9 cellular contexts compared by ENCODE assay signal in the genomic region with DNA sequence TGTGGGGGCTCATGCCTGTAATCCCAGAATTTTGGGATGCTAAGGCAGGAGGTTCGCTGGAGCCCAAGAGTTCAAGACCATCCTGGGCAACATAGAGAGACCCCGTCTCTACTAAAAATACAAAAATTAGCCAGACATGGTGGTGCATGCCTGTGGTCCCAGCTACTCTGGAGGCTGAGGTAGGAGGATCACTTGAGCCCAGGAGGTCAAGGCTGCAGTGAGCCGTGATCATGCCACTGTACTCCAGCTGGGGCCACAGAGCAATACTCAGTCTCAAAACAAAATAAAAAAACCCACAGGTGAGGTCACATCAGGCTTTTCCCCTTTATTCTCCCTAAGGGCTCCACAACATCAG. TPM values are rescaled to one million over a fixed set of nuclear protein-coding genes. Genes with fewer than 3 reads are reported as not detected.
DNase-seq lines count a peak whose midpoint lies in the region; ATAC-seq, FAIRE-seq and TF ChIP-seq lines count a peak whose summit lies in the region.
"Not testable (repeated sequence)": the region's sequence is repeated elsewhere in the genome, so short reads cannot be mapped to it uniquely, and the experiment has no call there.
"Had no signal": no experiment of that assay in that cellular context is flagged by ENCODE, and none has a peak within 500 bp of the region (broad histone marks: within the 10 kb centered on the region; RNA-seq: fewer than 3 reads in every experiment).

No MANE protein-coding gene starts in this region.

- H4K8ac ChIP-seq in trophoblast cell (ENCODE audit: low read depth, low read length) = not testable (repeated sequence)

- H3K4me1 ChIP-seq in PC-9 (replicated peaks; ENCODE audit: insufficient read depth) (peaks cover 75% of the 10 kb centered on the region), K562 (replicated peaks in 1 of 2; ENCODE audit: control insufficient read depth in 2 of 2, insufficient read depth in 2 of 2, low read length in 2 of 2) (peaks cover 50 to 53% of the 10 kb centered on the region in 2 experiments), kidney (ENCODE audit: control insufficient read depth in 1 of 2, insufficient read depth in 1 of 2, low read depth in 1 of 2, low read length in 2 of 2) (peaks cover 58 to 61% of the 10 kb centered on the region in 2 donors), trophoblast cell (ENCODE audit: control insufficient read depth in 1 of 2, insufficient read depth in 2 of 2, low read length in 2 of 2) (peaks cover 23 to 34% of the 10 kb centered on the region in 2 experiments), vagina (peaks cover 58% of the 10 kb centered on the region)

- not testable (repeated sequence) for ATAC-seq in K562

- not testable (repeated sequence) for H3K4ac ChIP-seq in trophoblast cell (ENCODE audit: low read depth, low read length)

- not testable (repeated sequence) for H3K14ac ChIP-seq in trophoblast cell (ENCODE audit: low read length)

- H3K9me2 ChIP-seq in PC-9 (ENCODE audit: insufficient read depth) = not testable (repeated sequence)

- H3K9me1 ChIP-seq in K562 (ENCODE audit: control insufficient read depth, insufficient read depth, low read length) = peaks cover 12% of the 10 kb centered on the region

- 61% methylated on average over 3 of the region's 3 CpGs for WGBS in K562 (ENCODE audit: insufficient coverage, low coverage, missing lambda C conversion rate)
- WGBS in trophoblast cell (ENCODE audit: extremely low coverage, insufficient coverage, insufficient read length) = no CpG with 5 or more reads among the region's 3 CpGs

- peaks cover 81% of the 10 kb centered on the region for H3K4me1 Mint-ChIP-seq in Calu3 (ENCODE audit: low read depth, unreplicated experiment)

- H2BK12ac ChIP-seq in trophoblast cell (ENCODE audit: low read length) = not testable (repeated sequence)

- not testable (repeated sequence) for H3K23ac ChIP-seq in trophoblast cell (ENCODE audit: low read length)

- H2BK5ac ChIP-seq in trophoblast cell (ENCODE audit: low read depth, low read length, poor library complexity) = not testable (repeated sequence)

- TF ChIP-seq EP300 in K562 (IDR thresholded peaks at IDR 0.05; ENCODE audit: low read length) = not testable (repeated sequence)

- in situ Hi-C loops in K562 (cut with MboI) = not testable (repeated sequence)

- H3K36me3 ChIP-seq in PC-9 (ENCODE audit: low read depth); kidney (ENCODE audit: control insufficient read depth in 1 of 2, insufficient read depth in 2 of 2, low read length in 2 of 2); trophoblast cell (ENCODE audit: control insufficient read depth in 1 of 2, insufficient read depth in 2 of 2, low read length in 2 of 2); vagina: not testable (repeated sequence)
- peaks cover 47% of the 10 kb centered on the region for H3K36me3 ChIP-seq in K562 (ENCODE audit: control insufficient read depth, insufficient read depth, low read length)

- not testable (repeated sequence) for BruUV-seq in Calu3 (replicated peaks; lab: Mats Ljungman, UMichigan); K562 (replicated peaks; lab: Mats Ljungman, UMichigan)
- BruUV-seq in PC-9 (replicated peaks; lab: Mats Ljungman, UMichigan) = TSS peak; percentile 76

- H2AK5ac ChIP-seq in trophoblast cell (ENCODE audit: low read length) = not testable (repeated sequence)

- intact Hi-C loops in Calu3 (cut with micrococcal nuclease; ENCODE audit: unreplicated experiment); K562 (cut with micrococcal nuclease); kidney (cut with DNase I); vagina (cut with DNase I): not testable (repeated sequence)
- intact Hi-C loops in PC-9 (cut with micrococcal nuclease; ENCODE audit: unreplicated experiment) = loop anchor here (5.0 kb wide), 1 partner anchor 111 kb away; no protein-coding TSS in a partner anchor

- H4K12ac ChIP-seq in trophoblast cell (ENCODE audit: low read depth, low read length) = not testable (repeated sequence)

- H3K9ac ChIP-seq in K562 (ENCODE audit: insufficient read depth in 1 of 2, low read depth in 2 of 2, low read length in 2 of 2) = peak overlapping the region in 1 of 2 experiments; percentile 46; a peak in 1 of 4 replicates
- not testable (repeated sequence) for H3K9ac ChIP-seq in kidney (ENCODE audit: low read length in 2 of 2); trophoblast cell (ENCODE audit: low read length)

- peak overlapping the region; percentile 66 for H3K27ac Mint-ChIP-seq in Calu3 (ENCODE audit: unreplicated experiment)

- H3K4me3 Mint-ChIP-seq in Calu3 (ENCODE audit: low read depth, unreplicated experiment) = not testable (repeated sequence)

- H3K27ac ChIP-seq in PC-9 = peak overlapping the region; percentile 89
- 0 out of 3 replicates have a peak overlapping the region, but pooled peaks have one; percentile 50 for H3K27ac ChIP-seq in K562 (ENCODE audit: extremely low read depth, low read depth, low read length)
- peak overlapping the region; percentile 74 to 83 for H3K27ac ChIP-seq in kidney (ENCODE audit: low read depth in 2 of 2, low read length in 2 of 2)
- H3K27ac ChIP-seq in trophoblast cell (ENCODE audit: low read depth, low read length) = not testable (repeated sequence)
- peak overlapping the region; percentile 59 for H3K27ac ChIP-seq in vagina

- H3K36me3 Mint-ChIP-seq in Calu3 (ENCODE audit: insufficient read depth, unreplicated experiment) = peaks cover 41% of the 10 kb centered on the region

- H3F3A ChIP-seq in PC-9 (ENCODE audit: insufficient read depth, low read depth) = peaks cover 67% of the 10 kb centered on the region

- not testable (repeated sequence) for H3K27me3 ChIP-seq in PC-9 (ENCODE audit: insufficient read depth, low read depth); K562 (ENCODE audit: control insufficient read depth in 2 of 2, insufficient read depth in 2 of 2, low read length in 2 of 2); trophoblast cell (ENCODE audit: insufficient read depth, low read length); vagina

- TF ChIP-seq RAD21 in K562 (CRISPR knock-in tag; conservative IDR thresholded peaks at IDR 0.05 in 1 of 2, IDR thresholded peaks at IDR 0.05 in 1 of 2) = not testable (repeated sequence)

- not testable (repeated sequence) for FAIRE-seq in K562 (lab: Jason Lieb, UNC); kidney (lab: Jason Lieb, UNC)

- peak overlapping the region; percentile 66 for H3K4me2 ChIP-seq in PC-9
- 0 out of 2 replicates have a peak overlapping the region, but pooled peaks have one; percentile 10 for H3K4me2 ChIP-seq in K562 (ENCODE audit: insufficient read depth, low read length)
- H3K4me2 ChIP-seq in trophoblast cell (ENCODE audit: low read length) = peak overlapping the region; percentile 50

- DNase-seq in Calu3; K562 (ENCODE audit: extremely low read depth in 1 of 4, low spot score in 3 of 4); kidney; trophoblast cell; vagina (ENCODE audit: extremely low spot score in 2 of 2): not testable (repeated sequence)
- peak in 1 of 2 experiments; percentile 51 for DNase-seq in PC-9

- CTCF ChIA-PET in Calu3 (lab: Charles Lee) = interaction anchor here (0.5 to 1.1 kb wide), 5 partner anchors 30 to 90 kb away, joined by 3 to 4 read pairs (median 3); no protein-coding TSS in a partner anchor
- CTCF ChIA-PET in PC-9 (lab: Charles Lee) = interaction anchor here (0.6 to 1.1 kb wide), 3 partner anchors 37 to 67 kb away, joined by 3 to 4 read pairs (median 3); no protein-coding TSS in a partner anchor
- CTCF ChIA-PET in K562 (lab: Yijun Ruan, JAX; ENCODE audit: low intra/inter-chr PET ratio) = not testable (repeated sequence)

- not testable (repeated sequence) for H3K18ac ChIP-seq in trophoblast cell (ENCODE audit: low read length)

- not testable (repeated sequence) for TF ChIP-seq CTCF in Calu3 (IDR thresholded peaks at IDR 0.05; ENCODE audit: unreplicated experiment); PC-9 (conservative IDR thresholded peaks at IDR 0.05); K562 (IDR thresholded peaks at IDR 0.05 in 2 of 3, conservative IDR thresholded peaks at IDR 0.05 in 1 of 3; ENCODE audit: insufficient read depth in 2 of 3, low read depth in 1 of 3, low read length in 3 of 3); kidney (IDR thresholded peaks at IDR 0.05; ENCODE audit: borderline replicate concordance, extremely low read depth, insufficient read depth); vagina (IDR thresholded peaks at IDR 0.05)

- H2BK120ac ChIP-seq in trophoblast cell (ENCODE audit: insufficient read depth, low read length, poor library complexity) = not testable (repeated sequence)

- H4K91ac ChIP-seq in trophoblast cell (ENCODE audit: low read depth, low read length) = not testable (repeated sequence)

- not testable (repeated sequence) for H2AFZ ChIP-seq in PC-9; K562 (ENCODE audit: low read depth, low read length); trophoblast cell (ENCODE audit: insufficient read depth, low read length, poor library complexity)

- POLR2A ChIA-PET in PC-9 (lab: Charles Lee; ENCODE audit: unreplicated experiment) = interaction anchor here (0.5 to 1.5 kb wide), 6 partner anchors 22 to 184 kb away, joined by 3 to 19 read pairs (median 7); no protein-coding TSS in a partner anchor
- POLR2A ChIA-PET in K562 (lab: Yijun Ruan, JAX) = interaction anchor here (0.6 to 1.5 kb wide), 3 partner anchors 15 to 240 kb away, joined by 3 to 5 read pairs (median 4); partner anchors contain the start of gene RIPOR3

- not testable (repeated sequence) for H3K27me3 Mint-ChIP-seq in Calu3 (ENCODE audit: unreplicated experiment)

- not testable (repeated sequence) for H3K9me3 ChIP-seq in PC-9 (ENCODE audit: insufficient read depth, low read depth); K562 (replicated peaks; ENCODE audit: control insufficient read depth, insufficient read depth, low read depth, low read length); kidney (ENCODE audit: control insufficient read depth in 1 of 2, low read length in 2 of 2); trophoblast cell (ENCODE audit: insufficient read depth, low read depth, low read length); vagina

- not testable (repeated sequence) for H3K79me1 ChIP-seq in trophoblast cell (ENCODE audit: low read length)

- H3K4me3 ChIP-seq in PC-9; K562; kidney (ENCODE audit: low read length in 2 of 2); trophoblast cell (ENCODE audit: low read depth, low read length); vagina: not testable (repeated sequence)

- H3K9me3 Mint-ChIP-seq in Calu3 (ENCODE audit: low read depth, unreplicated experiment) = not testable (repeated sequence)

- not testable (repeated sequence) for H4K20me1 ChIP-seq in PC-9 (ENCODE audit: insufficient read depth)
- H4K20me1 ChIP-seq in K562 (replicated peaks; ENCODE audit: control insufficient read depth, insufficient read depth, low read length) = peaks cover 37% of the 10 kb centered on the region

- not testable (repeated sequence) for H3K79me2 ChIP-seq in PC-9 (ENCODE audit: low read depth); trophoblast cell (ENCODE audit: control insufficient read depth, insufficient read depth, low read length, poor library complexity)
- peaks cover 93% of the 10 kb centered on the region for H3K79me2 ChIP-seq in K562 (ENCODE audit: control insufficient read depth, insufficient read depth, low read length)

- not testable (repeated sequence) for TF ChIP-seq POLR2A in K562 (conservative IDR thresholded peaks at IDR 0.05); vagina (IDR thresholded peaks at IDR 0.05)

RNA-seq across cellular contexts. Expression of gene RIPOR3, which starts 15.0 kb away (rescaled TPM):
- total RNA-seq in Calu3 (2022) (2.8 and 4.0 TPM in 2 replicates), PC-9 (2021) (4.1 and 6.3 TPM in 2 replicates), K562 (2014; rRNA removed) (22.3 and 28.3 TPM in 2 replicates), K562 (2014; rRNA removed; fragmentation: Illumina TruSeq; extraction: Trizol) (9.2 and 15.5 TPM in 2 replicates), K562 (2015; rRNA removed; fragmentation: Illumina TruSeq; extraction: Trizol) (12.8 and 13.3 TPM in 2 replicates), K562 (2021) (43.3 and 46.1 TPM in 2 replicates), kidney (14.6 TPM), vagina (38.1 TPM)
- total RNA-seq in K562 (2011; cell fraction: chromatin; rRNA removed; ENCODE audit: low replicate concordance) = 220 and 451 TPM in 2 replicates
- 258 and 278 TPM in 2 replicates for total RNA-seq in K562 (2011; cell fraction: nucleolus; rRNA removed)
- 187 and 217 TPM in 2 replicates for total RNA-seq in K562 (2011; cell fraction: nucleoplasm; rRNA removed)
- polyA plus RNA-seq in K562 (2011; rRNA removed) (48.8 and 65.1 TPM in 2 replicates), K562 (2014; fragmentation: Illumina TruSeq; extraction: Trizol) (21.4 and 23.4 TPM in 2 replicates), K562 (2014; fragmentation: Nextera tagmentation; extraction: Ambion mirVana) (1 to 10 TPM; 3.3 to 3.8 TPM), K562 (2014; rRNA removed) (62.7 and 66.4 TPM in 2 replicates), kidney (ENCODE audit: insufficient read depth, low read depth, low replicate concordance) (10.5 TPM)
- 23.4 and 24.4 TPM in 2 replicates for polyA plus RNA-seq in K562 (2011; cell fraction: cytosol; rRNA removed)
- 468 and 642 TPM in 2 replicates for polyA plus RNA-seq in K562 (2011; cell fraction: nucleus; rRNA removed)
- 23.3 and 29.2 TPM in 2 replicates for polyA plus RNA-seq in K562 (2012)
- polyA minus RNA-seq in K562 (2011; rRNA and poly(A)+ RNA removed) = 12.5 and 15.4 TPM in 2 replicates
- polyA minus RNA-seq in K562 (2011; cell fraction: cytosol; rRNA and poly(A)+ RNA removed) = 15.8 and 20.2 TPM in 2 replicates
- 65.3 and 73.8 TPM in 2 replicates for polyA minus RNA-seq in K562 (2011; cell fraction: nucleus; rRNA and poly(A)+ RNA removed)
- polyA plus RNA-seq in trophoblast cell (2013) = 0.12 and 0.15 TPM in 2 replicates
- total RNA-seq: CD4-positive, alpha-beta T cell; CD8-positive, alpha-beta memory T cell had no signal
- polyA plus RNA-seq: CD14-positive monocyte had no signal

RNA-seq across cellular contexts. Expression of gene PARD6B, which starts 55.0 kb away (rescaled TPM):
- total RNA-seq in Calu3 (2022) = 114 and 127 TPM in 2 replicates
- total RNA-seq in PC-9 (2021) = 52.2 and 80.3 TPM in 2 replicates
- total RNA-seq in K562 (2011; cell fraction: chromatin; rRNA removed; ENCODE audit: low replicate concordance) = 9.8 and 24.9 TPM in 2 replicates
- total RNA-seq in K562 (2011; cell fraction: nucleolus; rRNA removed) = 5.3 and 6.2 TPM in 2 replicates
- total RNA-seq in K562 (2011; cell fraction: nucleoplasm; rRNA removed) = 12.7 and 15.3 TPM in 2 replicates
- 5.5 and 5.9 TPM in 2 replicates for total RNA-seq in K562 (2014; rRNA removed)
- total RNA-seq in K562 (2014; rRNA removed; fragmentation: Illumina TruSeq; extraction: Trizol) = 10.4 and 12.7 TPM in 2 replicates
- total RNA-seq in K562 (2015; rRNA removed; fragmentation: Illumina TruSeq; extraction: Trizol) = 9.0 and 9.8 TPM in 2 replicates
- 12.0 and 12.3 TPM in 2 replicates for total RNA-seq in K562 (2021)
- 4.5 and 5.3 TPM in 2 replicates for polyA plus RNA-seq in K562 (2011; rRNA removed)
- 1.5 and 2.7 TPM in 2 replicates for polyA plus RNA-seq in K562 (2011; cell fraction: cytosol; rRNA removed)
- 1.9 and 2.6 TPM in 2 replicates for polyA plus RNA-seq in K562 (2011; cell fraction: nucleus; rRNA removed)
- 0.96 and 1.2 TPM in 2 replicates for polyA plus RNA-seq in K562 (2012)
- polyA plus RNA-seq in K562 (2014; fragmentation: Illumina TruSeq; extraction: Trizol) = 1.7 and 2.5 TPM in 2 replicates
- polyA plus RNA-seq in K562 (2014; fragmentation: Nextera tagmentation; extraction: Ambion mirVana) = 1 to 10 TPM; 2.7 to 7.4 TPM
- 2.5 and 2.6 TPM in 2 replicates for polyA plus RNA-seq in K562 (2014; rRNA removed)
- 10.1 and 10.3 TPM in 2 replicates for polyA minus RNA-seq in K562 (2011; rRNA and poly(A)+ RNA removed)
- 5.6 and 5.7 TPM in 2 replicates for polyA minus RNA-seq in K562 (2011; cell fraction: cytosol; rRNA and poly(A)+ RNA removed)
- 2.2 and 3.1 TPM in 2 replicates for polyA minus RNA-seq in K562 (2011; cell fraction: nucleus; rRNA and poly(A)+ RNA removed)
- 72.0 TPM for total RNA-seq in kidney
- 9.2 TPM for polyA plus RNA-seq in kidney (ENCODE audit: insufficient read depth, low read depth, low replicate concordance)
- polyA plus RNA-seq in trophoblast cell (2013) = 9.4 and 9.5 TPM in 2 replicates
- 4.7 TPM for total RNA-seq in vagina

Comparison
In these comparisons a context has a peak if more than half of its experiments do, and no peak if none do; other contexts are left out.
1. H3K4me2 ChIP-seq: peak in every context shown above with its lines; median percentile 66 in PC-9; 50 in trophoblast cell; 10 in K562.